12 cellular contexts compared by ENCODE assay signal in the genomic region with DNA sequence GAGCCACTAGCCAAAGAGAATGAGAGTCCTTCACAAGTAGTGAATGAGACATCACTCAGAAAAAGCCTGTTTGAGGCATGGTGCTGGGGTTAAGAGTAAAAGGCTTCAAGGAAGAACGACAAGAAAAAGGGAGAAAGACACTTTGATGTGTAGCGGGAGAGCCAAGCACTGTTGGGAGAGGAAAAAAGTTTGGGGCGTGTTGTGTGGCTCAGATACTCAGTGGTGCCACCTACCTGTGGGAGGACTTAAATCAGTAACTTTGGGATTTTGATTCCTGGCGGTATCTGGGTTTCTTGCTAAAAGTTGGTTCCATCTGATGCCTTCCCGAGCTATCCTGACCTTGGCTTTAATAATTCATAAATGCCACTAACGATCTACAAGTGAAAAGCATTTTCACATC. TPM values are rescaled to one million over a fixed set of nuclear protein-coding genes. Genes with fewer than 3 reads are reported as not detected.
DNase-seq lines count a peak whose midpoint lies in the region; ATAC-seq, FAIRE-seq and TF ChIP-seq lines count a peak whose summit lies in the region.
"Had no signal": no experiment of that assay in that cellular context is flagged by ENCODE, and none has a peak within 500 bp of the region (broad histone marks: within the 10 kb centered on the region; RNA-seq: fewer than 3 reads in every experiment).

No MANE protein-coding gene starts in this region.

- H2BK5ac ChIP-seq in mesenchymal stem cell (ENCODE audit: low read depth, low read length, poor library complexity, severe bottlenecking), result no peak overlapping the region

- H3K4me3 ChIP-seq in HepG2 (replicated peaks in 1 of 3; ENCODE audit: insufficient read depth in 1 of 3, low read depth in 2 of 3, low read length in 3 of 3) (no peak overlapping the region; a peak in 1 of 6 replicates), right lobe of liver (no peak overlapping the region), K562 (no peak overlapping the region), heart left ventricle (no peak overlapping the region), mesenchymal stem cell (ENCODE audit: insufficient read depth in 1 of 2, low read depth in 1 of 2, low read length in 2 of 2) (no peak overlapping the region)
- H3K4me3 ChIP-seq: lung, psoas muscle had no signal

- TF ChIP-seq EP300 in HepG2 (IDR thresholded peaks at IDR 0.05; ENCODE audit: low read depth in 2 of 2, low read length in 2 of 2) (no peak), HepG2 (CRISPR knock-in tag; IDR thresholded peaks at IDR 0.05; ENCODE audit: borderline replicate concordance) (no peak), K562 (IDR thresholded peaks at IDR 0.05; ENCODE audit: low read length) (no peak)

- no peak overlapping the region for H3K18ac ChIP-seq in mesenchymal stem cell (ENCODE audit: low read depth in 1 of 2, low read length in 2 of 2)

- POLR2A ChIA-PET in HepG2 (lab: Yijun Ruan, JAX) (no interaction called here), K562 (lab: Yijun Ruan, JAX) (interaction anchor here (0.6 to 1.0 kb wide), 2 partner anchors 11 to 358 kb away, joined by 3 to 5 read pairs; no protein-coding TSS in a partner anchor)

- FAIRE-seq in HepG2 (lab: Jason Lieb, UNC), result no peak
- FAIRE-seq in K562 (lab: Jason Lieb, UNC), result peak; percentile 71
- FAIRE-seq: frontal cortex had no signal

- TF ChIP-seq RAD21 in HepG2 (CRISPR knock-in tag; IDR thresholded peaks at IDR 0.05) (no peak), K562 (CRISPR knock-in tag; conservative IDR thresholded peaks at IDR 0.05 in 1 of 2, IDR thresholded peaks at IDR 0.05 in 1 of 2) (0 out of 4 replicates have a peak, but pooled peaks of 1 of the 2 experiments have one; percentile 5)

- H2AK5ac ChIP-seq in mesenchymal stem cell (ENCODE audit: low read length, severe bottlenecking), result no peak overlapping the region

- H4K8ac ChIP-seq in mesenchymal stem cell (ENCODE audit: low read length), result no peak overlapping the region

- no peaks in the 10 kb centered on the region for H3K79me2 ChIP-seq in HepG2 (ENCODE audit: insufficient read depth, low read length)
- H3K79me2 ChIP-seq in K562 (ENCODE audit: control insufficient read depth, insufficient read depth, low read length), result no peaks in the 10 kb centered on the region

- intact Hi-C loops in HepG2 (cut with micrococcal nuclease; ENCODE audit: unreplicated experiment) (no loop called here), right lobe of liver (cut with DNase I) (no loop called here), K562 (cut with micrococcal nuclease) (no loop called here), heart left ventricle (cut with DNase I) (no loop called here)

- ATAC-seq in HepG2 (no peak), right lobe of liver (no peak), K562 (peak; percentile 58; the same call in 2 of the 3 replicates), heart left ventricle (no peak)
- ATAC-seq: psoas muscle had no signal

- TF ChIP-seq POLR2A in HepG2 (IDR thresholded peaks at IDR 0.05; ENCODE audit: insufficient read depth in 1 of 2, low read depth in 2 of 2, low read length in 2 of 2), result no peak
- TF ChIP-seq POLR2A in right lobe of liver (IDR thresholded peaks at IDR 0.05), result no peak
- TF ChIP-seq POLR2A in K562 (conservative IDR thresholded peaks at IDR 0.05), result no peak
- no peak for TF ChIP-seq POLR2A in heart left ventricle (IDR thresholded peaks at IDR 0.05)

- no peaks in the 10 kb centered on the region for H4K20me1 ChIP-seq in HepG2 (ENCODE audit: insufficient read depth, low read length)
- H4K20me1 ChIP-seq in K562 (replicated peaks; ENCODE audit: control insufficient read depth, insufficient read depth, low read length), result no peaks in the 10 kb centered on the region

- H3K4me2 ChIP-seq in HepG2 (ENCODE audit: low read depth, low read length), result peak overlapping the region; percentile 33; the same call in 1 of the 2 replicates
- peak overlapping the region; percentile 42 for H3K4me2 ChIP-seq in K562 (ENCODE audit: insufficient read depth, low read length)
- H3K4me2 ChIP-seq in mesenchymal stem cell (ENCODE audit: low read length, poor library complexity, severe bottlenecking), result no peak overlapping the region

- BruUV-seq in HepG2 (replicated peaks; lab: Mats Ljungman, UMichigan) (no TSS peak), K562 (replicated peaks; lab: Mats Ljungman, UMichigan) (no TSS peak)

- H3K36me3 ChIP-seq in HepG2 (replicated peaks in 1 of 2; ENCODE audit: control insufficient read depth in 1 of 2, insufficient read depth in 2 of 2, low read length in 2 of 2) (no peaks in the 10 kb centered on the region), right lobe of liver (no peaks in the 10 kb centered on the region), K562 (ENCODE audit: control insufficient read depth, insufficient read depth, low read length) (no peaks in the 10 kb centered on the region), heart left ventricle (no peaks in the 10 kb centered on the region), mesenchymal stem cell (ENCODE audit: control insufficient read depth in 1 of 2, insufficient read depth in 2 of 2, low read depth in 1 of 2, low read length in 2 of 2) (no peaks in the 10 kb centered on the region)

- H3K14ac ChIP-seq in mesenchymal stem cell (ENCODE audit: low read length in 2 of 2), result no peak overlapping the region

- TF ChIP-seq CTCF in HepG2 (CRISPR knock-in tag; IDR thresholded peaks at IDR 0.05) (peak; percentile 29), right lobe of liver (IDR thresholded peaks at IDR 0.05) (no peak), K562 (IDR thresholded peaks at IDR 0.05 in 2 of 3, conservative IDR thresholded peaks at IDR 0.05 in 1 of 3; ENCODE audit: insufficient read depth in 2 of 3, low read depth in 1 of 3, low read length in 3 of 3) (peak; percentile 41 to 63 (median 55); a peak in 5 of 6 replicates), heart left ventricle (IDR thresholded peaks at IDR 0.05) (no peak)

- no peak overlapping the region for H4K91ac ChIP-seq in mesenchymal stem cell (ENCODE audit: low read length)

- no peak overlapping the region for H3K23ac ChIP-seq in mesenchymal stem cell (ENCODE audit: low read length in 2 of 2)

- in situ Hi-C loops in HepG2 (cut with HindIII; ENCODE audit: extremely low pct_ligation_motif_present, low pct_unique_long_range_greater_than_20kb), result no loop called here
- in situ Hi-C loops in K562 (cut with MboI), result no loop called here

- H2BK15ac ChIP-seq in mesenchymal stem cell (ENCODE audit: low read depth, poor library complexity, severe bottlenecking), result no peak overlapping the region

- no peaks in the 10 kb centered on the region for H3K79me1 ChIP-seq in mesenchymal stem cell (replicated peaks; ENCODE audit: low read length, poor library complexity, severe bottlenecking)

- no peak overlapping the region for H2BK120ac ChIP-seq in mesenchymal stem cell (ENCODE audit: low read depth, low read length)

- H3K9me1 ChIP-seq in K562 (ENCODE audit: control insufficient read depth, insufficient read depth, low read length), result no peaks in the 10 kb centered on the region

- peak; percentile 15 for DNase-seq in HepG2 (ENCODE audit: low spot score)
- DNase-seq in right lobe of liver, result no peak
- peak; percentile 21 for DNase-seq in HuH-7.5 (ENCODE audit: low spot score)
- DNase-seq in K562 (ENCODE audit: extremely low read depth in 1 of 4, low spot score in 3 of 4), result peak; percentile 36 to 52 (median 44)
- peak; percentile 31 for DNase-seq in stimulated activated CD8-positive, alpha-beta memory T cell treated with anti-CD3 and anti-CD28 coated beads, Interleukin-4, amount 100 ng/mL, for 48 hours
- no peak for DNase-seq in heart left ventricle
- no peak for DNase-seq in NCI-H774 (lab: John Stamatoyannopoulos, UW)
- no peak for DNase-seq in mesenchymal stem cell
- DNase-seq: psoas muscle, SW 1271 had no signal

- WGBS in HepG2 (ENCODE audit: low lambda C conversion rate), result 30% methylated on average over 6 of the region's 6 CpGs
- WGBS in right lobe of liver (ENCODE audit: insufficient coverage, low coverage, low lambda C conversion rate, missing lambda C conversion rate), result 70% methylated on average over 6 of the region's 6 CpGs
- 2% methylated on average over 6 of the region's 6 CpGs for WGBS in K562 (ENCODE audit: insufficient coverage, low coverage, missing lambda C conversion rate)
- 67 to 81% (median 79%) methylated on average over 6 of the region's 6 CpGs for WGBS in heart left ventricle, 4 donors
- WGBS in mesenchymal stem cell, result 77% methylated on average over 6 of the region's 6 CpGs

- no peaks in the 10 kb centered on the region; a peak in 1 of 5 replicates for H3K27me3 ChIP-seq in HepG2 (ENCODE audit: control insufficient read depth in 1 of 2, insufficient read depth in 2 of 2, low read length in 2 of 2)
- no peaks in the 10 kb centered on the region for H3K27me3 ChIP-seq in right lobe of liver
- H3K27me3 ChIP-seq in K562 (ENCODE audit: control insufficient read depth in 2 of 2, insufficient read depth in 2 of 2, low read length in 2 of 2), result no peaks in the 10 kb centered on the region; a peak in 2 of 5 replicates
- peaks cover 0 to 5% (median 0%) of the 10 kb centered on the region in 9 donors for H3K27me3 ChIP-seq in heart left ventricle
- peaks cover 3 to 6% of the 10 kb centered on the region in 2 experiments for H3K27me3 ChIP-seq in mesenchymal stem cell (ENCODE audit: control insufficient read depth in 1 of 2, insufficient read depth in 1 of 2, low read length in 2 of 2)

- CTCF ChIA-PET in HepG2 (lab: Yijun Ruan, JAX; ENCODE audit: low intra/inter-chr PET ratio, low total read pairs), result no interaction called here
- CTCF ChIA-PET in K562 (lab: Yijun Ruan, JAX; ENCODE audit: low intra/inter-chr PET ratio), result no interaction called here

- H2BK12ac ChIP-seq in mesenchymal stem cell (ENCODE audit: low read length in 2 of 2), result no peak overlapping the region

- no peak overlapping the region for H3K4ac ChIP-seq in mesenchymal stem cell (ENCODE audit: low read depth in 1 of 2, low read length in 2 of 2)

- H3K9me3 ChIP-seq in HepG2 (ENCODE audit: low read length), result no peaks in the 10 kb centered on the region
- H3K9me3 ChIP-seq in right lobe of liver, result no peaks in the 10 kb centered on the region
- no peaks in the 10 kb centered on the region; the same call in 1 of the 2 replicates for H3K9me3 ChIP-seq in K562 (replicated peaks; ENCODE audit: control insufficient read depth, insufficient read depth, low read depth, low read length)
- peaks cover 0 to 15% (median 2%) of the 10 kb centered on the region in 12 donors for H3K9me3 ChIP-seq in heart left ventricle
- peaks cover 16% of the 10 kb centered on the region for H3K9me3 ChIP-seq in mesenchymal stem cell (ENCODE audit: control insufficient read depth, low read length)
- H3K9me3 ChIP-seq: psoas muscle had no signal

- H2AFZ ChIP-seq in HepG2 (ENCODE audit: low read length), result peak overlapping the region; percentile 20
- H2AFZ ChIP-seq in K562 (ENCODE audit: low read depth, low read length), result peak overlapping the region; percentile 71
- H2AFZ ChIP-seq in mesenchymal stem cell (ENCODE audit: low read depth, low read length), result no peak overlapping the region

- no peak overlapping the region for H3K27ac ChIP-seq in HepG2 (ENCODE audit: extremely low read length, insufficient read depth, low read length)
- no peak overlapping the region for H3K27ac ChIP-seq in right lobe of liver
- no peak overlapping the region for H3K27ac ChIP-seq in K562 (ENCODE audit: extremely low read depth, low read depth, low read length)
- H3K27ac ChIP-seq in heart left ventricle, result no peak overlapping the region
- no peak overlapping the region for H3K27ac ChIP-seq in mesenchymal stem cell (ENCODE audit: low read length, poor library complexity, severe bottlenecking)
- H3K27ac ChIP-seq: psoas muscle had no signal

- H3K4me1 ChIP-seq in HepG2 (ENCODE audit: insufficient read depth, low read length) (no peaks in the 10 kb centered on the region), right lobe of liver (no peaks in the 10 kb centered on the region), K562 (replicated peaks in 1 of 2; ENCODE audit: control insufficient read depth in 2 of 2, insufficient read depth in 2 of 2, low read length in 2 of 2) (no peaks in the 10 kb centered on the region; a peak in 1 of 5 replicates), heart left ventricle (no peaks in the 10 kb centered on the region), mesenchymal stem cell (ENCODE audit: control insufficient read depth, insufficient read depth, low read depth, low read length) (no peaks in the 10 kb centered on the region)
- H3K4me1 ChIP-seq: psoas muscle had no signal

- no peak overlapping the region for H3K9ac ChIP-seq in HepG2 (ENCODE audit: insufficient read depth, low read depth, low read length)
- H3K9ac ChIP-seq in K562 (ENCODE audit: insufficient read depth in 1 of 2, low read depth in 2 of 2, low read length in 2 of 2), result no peak overlapping the region
- no peak overlapping the region for H3K9ac ChIP-seq in mesenchymal stem cell (ENCODE audit: low read length)

RNA-seq across cellular contexts. Expression of gene ELSPBP1, which starts 12.3 kb away (rescaled TPM):
- total RNA-seq in HepG2 (2016; rRNA removed; fragmentation: Illumina TruSeq; extraction: Trizol), result not detected in 2 replicates
- not detected in 2 replicates for total RNA-seq in HepG2 (2016; cell fraction: cytosol; rRNA removed; fragmentation: Illumina TruSeq; extraction: Trizol; ENCODE audit: low read depth)
- not detected in 2 replicates for total RNA-seq in HepG2 (2016; cell fraction: insoluble cytoplasmic fraction; rRNA removed; fragmentation: Illumina TruSeq; extraction: Trizol)
- not detected in 2 replicates for total RNA-seq in HepG2 (2016; cell fraction: membrane; rRNA removed; fragmentation: Illumina TruSeq; extraction: Trizol)
- total RNA-seq in HepG2 (2016; cell fraction: nucleus; rRNA removed; fragmentation: Illumina TruSeq; extraction: Trizol), result not detected in 2 replicates
- not detected in 2 replicates for polyA plus RNA-seq in HepG2 (2011; rRNA removed)
- not detected in 2 replicates for polyA plus RNA-seq in HepG2 (2011; cell fraction: cytosol; rRNA removed)
- not detected in 2 replicates for polyA plus RNA-seq in HepG2 (2011; cell fraction: nucleus; rRNA removed)
- polyA plus RNA-seq in HepG2 (2012), result not detected in 2 replicates
- not detected in 2 replicates for polyA plus RNA-seq in HepG2 (2016; cell fraction: cytosol; fragmentation: Illumina TruSeq; extraction: Trizol; ENCODE audit: low read depth)
- not detected in 2 replicates for polyA plus RNA-seq in HepG2 (2016; cell fraction: insoluble cytoplasmic fraction; fragmentation: Illumina TruSeq; extraction: Trizol; ENCODE audit: low read depth)
- polyA plus RNA-seq in HepG2 (2016; cell fraction: membrane; fragmentation: Illumina TruSeq; extraction: Trizol; ENCODE audit: low read depth), result not detected in 2 replicates
- polyA plus RNA-seq in HepG2 (2016; cell fraction: nucleus; fragmentation: Illumina TruSeq; extraction: Trizol; ENCODE audit: insufficient read depth, low read depth), result not detected in 2 replicates
- polyA minus RNA-seq in HepG2 (2011; rRNA and poly(A)+ RNA removed; ENCODE audit: low replicate concordance), result not detected in 2 replicates
- not detected in 2 replicates for polyA minus RNA-seq in HepG2 (2011; cell fraction: cytosol; rRNA and poly(A)+ RNA removed)
- polyA minus RNA-seq in HepG2 (2011; cell fraction: nucleus; rRNA and poly(A)+ RNA removed), result not detected in 2 replicates
- not detected for total RNA-seq in right lobe of liver
- total RNA-seq in K562 (2011; cell fraction: chromatin; rRNA removed; ENCODE audit: low replicate concordance), result not detected in 2 replicates
- not detected in 2 replicates for total RNA-seq in K562 (2011; cell fraction: nucleolus; rRNA removed)
- not detected in 2 replicates for total RNA-seq in K562 (2011; cell fraction: nucleoplasm; rRNA removed)
- total RNA-seq in K562 (2014; rRNA removed), result not detected in 2 replicates
- not detected in 2 replicates for total RNA-seq in K562 (2014; rRNA removed; fragmentation: Illumina TruSeq; extraction: Trizol)
- total RNA-seq in K562 (2015; rRNA removed; fragmentation: Illumina TruSeq; extraction: Trizol), result not detected in 2 replicates
- total RNA-seq in K562 (2021), result not detected in 2 replicates
- not detected in 2 replicates for polyA plus RNA-seq in K562 (2011; rRNA removed)
- polyA plus RNA-seq in K562 (2011; cell fraction: cytosol; rRNA removed), result not detected in 2 replicates
- not detected in 2 replicates for polyA plus RNA-seq in K562 (2011; cell fraction: nucleus; rRNA removed)
- 0.21 TPM in 1 of 2 replicates, not detected in the other for polyA plus RNA-seq in K562 (2012)
- not detected in 2 replicates for polyA plus RNA-seq in K562 (2014; fragmentation: Illumina TruSeq; extraction: Trizol)
- not detected for polyA plus RNA-seq in K562 (2014; fragmentation: Nextera tagmentation; extraction: Ambion mirVana)
- not detected in 2 replicates for polyA plus RNA-seq in K562 (2014; rRNA removed)
- polyA minus RNA-seq in K562 (2011; rRNA and poly(A)+ RNA removed), result not detected in 2 replicates
- not detected in 2 replicates for polyA minus RNA-seq in K562 (2011; cell fraction: cytosol; rRNA and poly(A)+ RNA removed)
- not detected in 2 replicates for polyA minus RNA-seq in K562 (2011; cell fraction: nucleus; rRNA and poly(A)+ RNA removed)
- total RNA-seq in heart left ventricle, result not detected
- polyA plus RNA-seq in heart left ventricle, result not detected
- not detected for polyA plus RNA-seq in mesenchymal stem cell (2013, experiment 1 of 2)
- not detected for polyA plus RNA-seq in mesenchymal stem cell (2013, experiment 2 of 2)
- total RNA-seq: frontal cortex, lung, psoas muscle had no signal
- polyA plus RNA-seq: lung, psoas muscle had no signal

RNA-seq across cellular contexts. Expression of gene BSPH1, which starts 14.8 kb away (rescaled TPM):
- total RNA-seq in HepG2 (2016; rRNA removed; fragmentation: Illumina TruSeq; extraction: Trizol), result not detected in 2 replicates
- total RNA-seq in HepG2 (2016; cell fraction: cytosol; rRNA removed; fragmentation: Illumina TruSeq; extraction: Trizol; ENCODE audit: low read depth), result not detected in 2 replicates
- total RNA-seq in HepG2 (2016; cell fraction: insoluble cytoplasmic fraction; rRNA removed; fragmentation: Illumina TruSeq; extraction: Trizol), result not detected in 2 replicates
- total RNA-seq in HepG2 (2016; cell fraction: membrane; rRNA removed; fragmentation: Illumina TruSeq; extraction: Trizol), result not detected in 2 replicates
- not detected in 2 replicates for total RNA-seq in HepG2 (2016; cell fraction: nucleus; rRNA removed; fragmentation: Illumina TruSeq; extraction: Trizol)
- polyA plus RNA-seq in HepG2 (2011; rRNA removed), result not detected in 2 replicates
- polyA plus RNA-seq in HepG2 (2011; cell fraction: cytosol; rRNA removed), result not detected in 2 replicates
- polyA plus RNA-seq in HepG2 (2011; cell fraction: nucleus; rRNA removed), result not detected in 2 replicates
- polyA plus RNA-seq in HepG2 (2012), result not detected in 2 replicates
- not detected in 2 replicates for polyA plus RNA-seq in HepG2 (2016; cell fraction: cytosol; fragmentation: Illumina TruSeq; extraction: Trizol; ENCODE audit: low read depth)
- not detected in 2 replicates for polyA plus RNA-seq in HepG2 (2016; cell fraction: insoluble cytoplasmic fraction; fragmentation: Illumina TruSeq; extraction: Trizol; ENCODE audit: low read depth)
- not detected in 2 replicates for polyA plus RNA-seq in HepG2 (2016; cell fraction: membrane; fragmentation: Illumina TruSeq; extraction: Trizol; ENCODE audit: low read depth)
- polyA plus RNA-seq in HepG2 (2016; cell fraction: nucleus; fragmentation: Illumina TruSeq; extraction: Trizol; ENCODE audit: insufficient read depth, low read depth), result not detected in 2 replicates
- not detected in 2 replicates for polyA minus RNA-seq in HepG2 (2011; rRNA and poly(A)+ RNA removed; ENCODE audit: low replicate concordance)
- not detected in 2 replicates for polyA minus RNA-seq in HepG2 (2011; cell fraction: cytosol; rRNA and poly(A)+ RNA removed)
- not detected in 2 replicates for polyA minus RNA-seq in HepG2 (2011; cell fraction: nucleus; rRNA and poly(A)+ RNA removed)
- total RNA-seq in right lobe of liver, result not detected
- not detected in 2 replicates for total RNA-seq in K562 (2011; cell fraction: chromatin; rRNA removed; ENCODE audit: low replicate concordance)
- total RNA-seq in K562 (2011; cell fraction: nucleolus; rRNA removed), result not detected in 2 replicates
- not detected in 2 replicates for total RNA-seq in K562 (2011; cell fraction: nucleoplasm; rRNA removed)
- not detected in 2 replicates for total RNA-seq in K562 (2014; rRNA removed)
- total RNA-seq in K562 (2014; rRNA removed; fragmentation: Illumina TruSeq; extraction: Trizol), result not detected in 2 replicates
- not detected in 2 replicates for total RNA-seq in K562 (2015; rRNA removed; fragmentation: Illumina TruSeq; extraction: Trizol)
- total RNA-seq in K562 (2021), result not detected in 2 replicates
- not detected in 2 replicates for polyA plus RNA-seq in K562 (2011; rRNA removed)
- not detected in 2 replicates for polyA plus RNA-seq in K562 (2011; cell fraction: cytosol; rRNA removed)
- not detected in 2 replicates for polyA plus RNA-seq in K562 (2011; cell fraction: nucleus; rRNA removed)
- polyA plus RNA-seq in K562 (2012), result not detected in 2 replicates
- not detected in 2 replicates for polyA plus RNA-seq in K562 (2014; fragmentation: Illumina TruSeq; extraction: Trizol)
- not detected for polyA plus RNA-seq in K562 (2014; fragmentation: Nextera tagmentation; extraction: Ambion mirVana)
- polyA plus RNA-seq in K562 (2014; rRNA removed), result not detected in 2 replicates
- not detected in 2 replicates for polyA minus RNA-seq in K562 (2011; rRNA and poly(A)+ RNA removed)
- not detected in 2 replicates for polyA minus RNA-seq in K562 (2011; cell fraction: cytosol; rRNA and poly(A)+ RNA removed)
- not detected in 2 replicates for polyA minus RNA-seq in K562 (2011; cell fraction: nucleus; rRNA and poly(A)+ RNA removed)
- not detected for total RNA-seq in heart left ventricle
- not detected for polyA plus RNA-seq in heart left ventricle
- not detected for polyA plus RNA-seq in mesenchymal stem cell (2013, experiment 1 of 2)
- polyA plus RNA-seq in mesenchymal stem cell (2013, experiment 2 of 2), result not detected
- total RNA-seq: frontal cortex, lung, psoas muscle had no signal
- polyA plus RNA-seq: lung, psoas muscle had no signal

RNA-seq across cellular contexts. Expression of gene CABP5, which starts 37.1 kb away (rescaled TPM):
- total RNA-seq in HepG2 (2016; rRNA removed; fragmentation: Illumina TruSeq; extraction: Trizol) (not detected in 2 replicates), right lobe of liver (not detected), K562 (2014; rRNA removed) (not detected in 2 replicates), K562 (2014; rRNA removed; fragmentation: Illumina TruSeq; extraction: Trizol) (not detected in 2 replicates), K562 (2015; rRNA removed; fragmentation: Illumina TruSeq; extraction: Trizol) (not detected in 2 replicates), K562 (2021) (not detected in 2 replicates), heart left ventricle (not detected)
- not detected in 2 replicates for total RNA-seq in HepG2 (2016; cell fraction: cytosol; rRNA removed; fragmentation: Illumina TruSeq; extraction: Trizol; ENCODE audit: low read depth)
- total RNA-seq in HepG2 (2016; cell fraction: insoluble cytoplasmic fraction; rRNA removed; fragmentation: Illumina TruSeq; extraction: Trizol), result not detected in 2 replicates
- total RNA-seq in HepG2 (2016; cell fraction: membrane; rRNA removed; fragmentation: Illumina TruSeq; extraction: Trizol), result not detected in 2 replicates
- not detected in 2 replicates for total RNA-seq in HepG2 (2016; cell fraction: nucleus; rRNA removed; fragmentation: Illumina TruSeq; extraction: Trizol)
- polyA plus RNA-seq in HepG2 (2011; rRNA removed) (not detected in 2 replicates), K562 (2011; rRNA removed) (not detected in 2 replicates), K562 (2014; fragmentation: Illumina TruSeq; extraction: Trizol) (not detected in 2 replicates), K562 (2014; fragmentation: Nextera tagmentation; extraction: Ambion mirVana) (not detected), K562 (2014; rRNA removed) (not detected in 2 replicates), heart left ventricle (not detected)
- polyA plus RNA-seq in HepG2 (2011; cell fraction: cytosol; rRNA removed), result not detected in 2 replicates
- not detected in 2 replicates for polyA plus RNA-seq in HepG2 (2011; cell fraction: nucleus; rRNA removed)
- polyA plus RNA-seq in HepG2 (2012), result not detected in 2 replicates
- polyA plus RNA-seq in HepG2 (2016; cell fraction: cytosol; fragmentation: Illumina TruSeq; extraction: Trizol; ENCODE audit: low read depth), result not detected in 2 replicates
- polyA plus RNA-seq in HepG2 (2016; cell fraction: insoluble cytoplasmic fraction; fragmentation: Illumina TruSeq; extraction: Trizol; ENCODE audit: low read depth), result not detected in 2 replicates
- polyA plus RNA-seq in HepG2 (2016; cell fraction: membrane; fragmentation: Illumina TruSeq; extraction: Trizol; ENCODE audit: low read depth), result not detected in 2 replicates
- not detected in 2 replicates for polyA plus RNA-seq in HepG2 (2016; cell fraction: nucleus; fragmentation: Illumina TruSeq; extraction: Trizol; ENCODE audit: insufficient read depth, low read depth)
- not detected in 2 replicates for polyA minus RNA-seq in HepG2 (2011; rRNA and poly(A)+ RNA removed; ENCODE audit: low replicate concordance)
- not detected in 2 replicates for polyA minus RNA-seq in HepG2 (2011; cell fraction: cytosol; rRNA and poly(A)+ RNA removed)
- not detected in 2 replicates for polyA minus RNA-seq in HepG2 (2011; cell fraction: nucleus; rRNA and poly(A)+ RNA removed)
- total RNA-seq in K562 (2011; cell fraction: chromatin; rRNA removed; ENCODE audit: low replicate concordance), result not detected in 2 replicates
- total RNA-seq in K562 (2011; cell fraction: nucleolus; rRNA removed), result not detected in 2 replicates
- not detected in 2 replicates for total RNA-seq in K562 (2011; cell fraction: nucleoplasm; rRNA removed)
- not detected in 2 replicates for polyA plus RNA-seq in K562 (2011; cell fraction: cytosol; rRNA removed)
- polyA plus RNA-seq in K562 (2011; cell fraction: nucleus; rRNA removed), result not detected in 2 replicates
- polyA plus RNA-seq in K562 (2012), result not detected in 2 replicates
- not detected in 2 replicates for polyA minus RNA-seq in K562 (2011; rRNA and poly(A)+ RNA removed)
- polyA minus RNA-seq in K562 (2011; cell fraction: cytosol; rRNA and poly(A)+ RNA removed), result not detected in 2 replicates
- not detected in 2 replicates for polyA minus RNA-seq in K562 (2011; cell fraction: nucleus; rRNA and poly(A)+ RNA removed)
- not detected for polyA plus RNA-seq in mesenchymal stem cell (2013, experiment 1 of 2)
- polyA plus RNA-seq in mesenchymal stem cell (2013, experiment 2 of 2), result not detected
- total RNA-seq: frontal cortex, lung had no signal
- polyA plus RNA-seq: psoas muscle had no signal

Comparison
In these comparisons a context has a peak if more than half of its experiments do, and no peak if none do; other contexts are left out.
1. DNase-seq: peak in HepG2 (single experiment), HuH-7.5 (single experiment), K562 (4 of 4) and stimulated activated CD8-positive, alpha-beta memory T cell treated with anti-CD3 and anti-CD28 coated beads, Interleukin-4, amount 100 ng/mL, for 48 hours (single experiment); none in right lobe of liver (0 of 3), heart left ventricle (0 of 5), NCI-H774 (single experiment) and mesenchymal stem cell (single experiment).
2. CTCF ChIP-seq: peak in HepG2 (single experiment) and K562 (3 of 3); none in right lobe of liver (0 of 4) and heart left ventricle (0 of 12).
3. Of the 241 proteins assayed by ChIP-seq in both HepG2 and K562: peak only in HepG2: none; only in K562: CBX1, CC2D1A, EHMT2 and SP2; in both: CTCF; in neither: 235; mixed calls (peak in some experiments, not most) for 1.